ENCODE assay signal across 21 cellular contexts in genomic region chr4:181525641-181526040, GRCh38.
DNase-seq lines count a peak whose midpoint lies in the region; ATAC-seq, FAIRE-seq and TF ChIP-seq lines count a peak whose summit lies in the region.
"Had no signal": no experiment of that assay in that cellular context is flagged by ENCODE, and none has a peak within 500 bp of the region (broad histone marks: within the 10 kb centered on the region; RNA-seq: fewer than 3 reads in every experiment).

No MANE protein-coding gene starts in this region.

- H3K9me3 ChIP-seq in small intestine (ENCODE audit: control insufficient read depth, low read depth) = no peaks in the 10 kb centered on the region
- H3K9me3 ChIP-seq: HAP-1, Peyer's patch had no signal

- no peaks in the 10 kb centered on the region for H3K27me3 ChIP-seq in small intestine (ENCODE audit: control insufficient read depth in 2 of 2, insufficient read depth in 2 of 2, low read length in 2 of 2)
- H3K27me3 ChIP-seq: Peyer's patch had no signal

- peak; percentile 3 for DNase-seq in Caki2 (ENCODE audit: low read depth)
- peak; percentile 73 to 92 (median 79) for DNase-seq in NCI-H1417 (lab: John Stamatoyannopoulos, UW)
- DNase-seq in NCI-H69 (lab: John Stamatoyannopoulos, UW) = peak; percentile 96
- DNase-seq in kidney tubule cell (ENCODE audit: low spot score) = peak; percentile 2
- no peak for DNase-seq in activated naive CD4-positive, alpha-beta T cell treated with anti-CD3 and anti-CD28 coated beads, Interleukin-2, amount 50 U/mL, for 72 hours (ENCODE audit: low spot score in 2 of 2)
- DNase-seq in natural killer cell = no peak
- DNase-seq in small intestine = no peak
- DNase-seq: activated CD4-positive, alpha-beta memory T cell treated with anti-CD3 and anti-CD28 coated beads for 36 hours; activated naive CD8-positive, alpha-beta T cell treated with anti-CD3 and anti-CD28 coated beads for 36 hours; activated T-cell treated with anti-CD3 and anti-CD28 coated beads, Interleukin-2, amount 50 U/mL, for 4 hours; dermis blood vessel endothelial cell; head of caudate nucleus; Peyer's patch; right cardiac atrium; stimulated activated CD4-positive, alpha-beta T cell treated with anti-CD3 and anti-CD28 coated beads, Interleukin-2, amount 100 ng/mL, for 24 hours; substantia nigra had no signal

- intact Hi-C loops in natural killer cell (cut with micrococcal nuclease) = no loop called here

- H3K27ac Mint-ChIP-seq in activated naive CD4-positive, alpha-beta T cell treated with anti-CD3 and anti-CD28 coated beads, Interleukin-2, amount 50 U/mL, for 72 hours = no peak overlapping the region
- H3K27ac Mint-ChIP-seq in natural killer cell = no peak overlapping the region
- H3K27ac Mint-ChIP-seq: activated CD4-positive, alpha-beta memory T cell treated with anti-CD3 and anti-CD28 coated beads for 36 hours; activated naive CD8-positive, alpha-beta T cell treated with anti-CD3 and anti-CD28 coated beads for 36 hours; memory B cell had no signal

- WGBS in small intestine, 3 donors = 53 to 61% (median 53%) methylated on average over 3 of the region's 3 CpGs

- H3K9me3 Mint-ChIP-seq in activated naive CD4-positive, alpha-beta T cell treated with anti-CD3 and anti-CD28 coated beads, Interleukin-2, amount 50 U/mL, for 72 hours = peaks cover 0 to 4% of the 10 kb centered on the region in 2 donors
- H3K9me3 Mint-ChIP-seq in natural killer cell = no peaks in the 10 kb centered on the region
- H3K9me3 Mint-ChIP-seq: activated naive CD8-positive, alpha-beta T cell treated with anti-CD3 and anti-CD28 coated beads for 36 hours; memory B cell had no signal

- no peak overlapping the region for H3K27ac ChIP-seq in small intestine (ENCODE audit: low read depth in 1 of 2, low read length in 1 of 2)
- H3K27ac ChIP-seq: Peyer's patch had no signal

- H3K4me1 ChIP-seq in small intestine (ENCODE audit: control insufficient read depth in 2 of 2, insufficient read depth in 1 of 2, low read depth in 1 of 2, low read length in 1 of 2) = no peaks in the 10 kb centered on the region
- H3K4me1 ChIP-seq: Peyer's patch had no signal

- H3K4me3 Mint-ChIP-seq in natural killer cell = no peak overlapping the region
- H3K4me3 Mint-ChIP-seq: activated CD4-positive, alpha-beta memory T cell treated with anti-CD3 and anti-CD28 coated beads for 36 hours; activated naive CD8-positive, alpha-beta T cell treated with anti-CD3 and anti-CD28 coated beads for 36 hours; activated T-cell treated with anti-CD3 and anti-CD28 coated beads, Interleukin-2, amount 50 U/mL, for 4 hours; memory B cell had no signal

- FAIRE-seq in small intestine (lab: Jason Lieb, UNC) = no peak
- FAIRE-seq: GM18507 had no signal

- H3K27me3 Mint-ChIP-seq in natural killer cell (ENCODE audit: low read depth in 2 of 2) = no peaks in the 10 kb centered on the region
- H3K27me3 Mint-ChIP-seq: activated CD4-positive, alpha-beta memory T cell treated with anti-CD3 and anti-CD28 coated beads for 36 hours; activated naive CD8-positive, alpha-beta T cell treated with anti-CD3 and anti-CD28 coated beads for 36 hours; memory B cell had no signal

- no peaks in the 10 kb centered on the region for H3K36me3 Mint-ChIP-seq in activated naive CD4-positive, alpha-beta T cell treated with anti-CD3 and anti-CD28 coated beads, Interleukin-2, amount 50 U/mL, for 72 hours
- no peaks in the 10 kb centered on the region for H3K36me3 Mint-ChIP-seq in natural killer cell
- H3K36me3 Mint-ChIP-seq: activated CD4-positive, alpha-beta memory T cell treated with anti-CD3 and anti-CD28 coated beads for 36 hours; activated naive CD8-positive, alpha-beta T cell treated with anti-CD3 and anti-CD28 coated beads for 36 hours; memory B cell had no signal

- in situ Hi-C loops in Caki2 (cut with HindIII; ENCODE audit: low pct_unique_long_range_greater_than_20kb, low sequenced_read_pairs) = no loop called here

- no peak for TF ChIP-seq CTCF in natural killer cell (IDR thresholded peaks at IDR 0.05)

- no peak for ATAC-seq in activated naive CD4-positive, alpha-beta T cell treated with anti-CD3 and anti-CD28 coated beads, Interleukin-2, amount 50 U/mL, for 72 hours
- ATAC-seq in GM18870 (IDR thresholded peaks at IDR 0.05; ENCODE audit: unreplicated experiment) = no peak
- ATAC-seq in natural killer cell = no peak
- ATAC-seq: activated T-cell treated with anti-CD3 and anti-CD28 coated beads, Interleukin-2, amount 50 U/mL, for 4 hours; esophagus mucosa; right cardiac atrium had no signal

- no peaks in the 10 kb centered on the region for H3K4me1 Mint-ChIP-seq in natural killer cell
- H3K4me1 Mint-ChIP-seq: activated naive CD8-positive, alpha-beta T cell treated with anti-CD3 and anti-CD28 coated beads for 36 hours; memory B cell had no signal

- H3K4me3 ChIP-seq in small intestine (ENCODE audit: low read depth in 1 of 2, low read length in 2 of 2) = no peak overlapping the region
- H3K4me3 ChIP-seq: HAP-1, Peyer's patch had no signal

- no peaks in the 10 kb centered on the region for H3K36me3 ChIP-seq in small intestine (ENCODE audit: control insufficient read depth in 2 of 2, insufficient read depth in 2 of 2, low read length in 2 of 2)
- H3K36me3 ChIP-seq: HAP-1, Peyer's patch had no signal

Comparison
In these comparisons a context has a peak if more than half of its experiments do, and no peak if none do; other contexts are left out.
1. DNase-seq: peak in Caki2 (single experiment), NCI-H1417 (3 of 3), NCI-H69 (single experiment) and kidney tubule cell (single experiment); none in activated naive CD4-positive, alpha-beta T cell treated with anti-CD3 and anti-CD28 coated beads, Interleukin-2, amount 50 U/mL, for 72 hours (0 of 2), natural killer cell (single experiment) and small intestine (single experiment).